26 cellular contexts compared by ENCODE assay signal in genomic region chr2:202353430-202353829, GRCh38.
"Had no signal": no experiment of that assay in that cellular context is flagged by ENCODE, and none has a peak within 500 bp of the region (broad histone marks: within the 10 kb centered on the region; RNA-seq: fewer than 3 reads in every experiment).

No MANE protein-coding gene starts in this region.

- H3K27me3 ChIP-seq: heart right ventricle, hepatocyte, left lung, neural progenitor cell, neutrophil, right atrium auricular region, right lobe of liver, suprapubic skin, tibial artery, upper lobe of right lung had no signal

- H3K9me3 ChIP-seq: heart right ventricle, left lung, lower lobe of right lung, neutrophil, right atrium auricular region, right lobe of liver, suprapubic skin, thoracic aorta, tibial artery, upper lobe of right lung had no signal

- H3K36me3 ChIP-seq: left lung, lower lobe of right lung, neural progenitor cell, neutrophil, right atrium auricular region, right lobe of liver, suprapubic skin, thoracic aorta, tibial artery, upper lobe of right lung had no signal

- H3K4me3 ChIP-seq: heart right ventricle, hepatocyte, left lung, lower lobe of right lung, neural progenitor cell, right atrium auricular region, right lobe of liver, skin epidermis, suprapubic skin, thoracic aorta, tibial artery, upper lobe of right lung had no signal

- DNase-seq: heart right ventricle; kidney; left colon; left lung; lower lobe of right lung; mammary epithelial cell; mesenchymal stem cell; naive B cell; natural killer cell; nephron progenitor cell; occipital lobe; right lobe of liver; stimulated activated CD4-positive, alpha-beta T cell treated with anti-CD3 and anti-CD28 coated beads, Interleukin-12 subunit alpha, Interleukin-12 subunit beta, amount 100 ng/mL, for 4 hours; stimulated activated CD4-positive, alpha-beta T cell treated with anti-CD3 and anti-CD28 coated beads, Interleukin-4, amount 100 ng/mL, for 24 hours; stimulated activated naive CD4-positive, alpha-beta T cell; tibial artery; upper lobe of right lung had no signal

- FAIRE-seq: kidney, urothelium cell line had no signal

- H3K4me1 ChIP-seq: heart right ventricle, left lung, lower lobe of right lung, neural progenitor cell, parathyroid adenoma, right atrium auricular region, right lobe of liver, suprapubic skin, tibial artery, upper lobe of right lung had no signal

- H3K79me2 ChIP-seq: hepatocyte, parathyroid adenoma had no signal

- H2AFZ ChIP-seq: hepatocyte, neural progenitor cell, parathyroid adenoma had no signal

- H3K4me2 ChIP-seq: hepatocyte, neural progenitor cell had no signal

- H3K9ac ChIP-seq: neural progenitor cell, parathyroid adenoma had no signal

- H3K27ac ChIP-seq: heart right ventricle, hepatocyte, left lung, lower lobe of right lung, neural progenitor cell, neutrophil, parathyroid adenoma, right atrium auricular region, right lobe of liver, skin epidermis, suprapubic skin, thoracic aorta, tibial artery, upper lobe of right lung had no signal
